17 cellular contexts compared by ENCODE assay signal in genomic region chr5:170355601-170356098, GRCh38. TPM values are rescaled to one million over a fixed set of nuclear protein-coding genes. Genes with fewer than 3 reads are reported as not detected.
A peak's percentile ranks its signal among the peaks of the same experiment; 100 is the strongest.
DNase-seq lines count a peak whose midpoint lies in the region; FAIRE-seq and TF ChIP-seq lines count a peak whose summit lies in the region.
"Had no signal": no experiment of that assay in that cellular context is flagged by ENCODE, and none has a peak within 500 bp of the region (broad histone marks: within the 10 kb centered on the region; RNA-seq: fewer than 3 reads in every experiment).

No MANE protein-coding gene starts in this region.

- peak overlapping the region in 5 of 11 experiments; percentile 27 to 73 (median 64); a peak in 7 of 22 replicates for H3K27ac ChIP-seq in BLaER1 treated with 17β-estradiol and CSF1 and Interleukin-3, amounts not matched to agents 10 nM and 100 nM
- no peak overlapping the region for H3K27ac ChIP-seq in neural progenitor cell
- H3K27ac ChIP-seq in suprapubic skin: no peak overlapping the region
- H3K27ac ChIP-seq: esophagus muscularis mucosa had no signal

- H3K4me1 Mint-ChIP-seq in glutamatergic neuron (ENCODE audit: low read depth, unreplicated experiment): peaks cover 32% of the 10 kb centered on the region
- H3K4me1 Mint-ChIP-seq in neural progenitor cell: peaks cover 30% of the 10 kb centered on the region

- H3K4me3 ChIP-seq in BLaER1 treated with 17β-estradiol and CSF1 and Interleukin-3, amounts not matched to agents 10 nM and 100 nM: no peak overlapping the region
- H3K4me3 ChIP-seq in neural progenitor cell (no peak overlapping the region), suprapubic skin (no peak overlapping the region)
- H3K4me3 ChIP-seq: esophagus muscularis mucosa, MG63 had no signal

- H3K36me3 ChIP-seq in BLaER1 treated with 17β-estradiol and CSF1 and Interleukin-3, amounts not matched to agents 10 nM and 100 nM: no peaks in the 10 kb centered on the region
- no peaks in the 10 kb centered on the region for H3K36me3 ChIP-seq in neural progenitor cell
- no peaks in the 10 kb centered on the region for H3K36me3 ChIP-seq in suprapubic skin
- H3K36me3 ChIP-seq: esophagus muscularis mucosa, MG63 had no signal

- 0 out of 22 replicates have a peak, but pooled peaks cover 0 to 4% (median 0%) of the 10 kb centered on the region in 11 experiments for H3K9me3 ChIP-seq in BLaER1 treated with 17β-estradiol and CSF1 and Interleukin-3, amounts not matched to agents 10 nM and 100 nM (replicated peaks in 1 of 11)
- no peaks in the 10 kb centered on the region for H3K9me3 ChIP-seq in neural progenitor cell (ENCODE audit: low read depth)
- no peaks in the 10 kb centered on the region for H3K9me3 ChIP-seq in suprapubic skin
- H3K9me3 ChIP-seq: esophagus muscularis mucosa had no signal

- H3K79me2 ChIP-seq in neural progenitor cell (ENCODE audit: low read depth): no peaks in the 10 kb centered on the region

- peak; percentile 1 for DNase-seq in NCI-H2196 treated with DMSO at 0.1 percent for 48 hours (lab: John Stamatoyannopoulos, UW; ENCODE audit: unreplicated experiment)
- DNase-seq in glutamatergic neuron: peak; percentile 42
- DNase-seq in neural progenitor cell (ENCODE audit: low spot score): no peak
- no peak for DNase-seq in suprapubic skin (ENCODE audit: low spot score in 2 of 2)
- DNase-seq in T-helper 9 cell: no peak
- DNase-seq in activated CD4-positive, CD25-positive, alpha-beta regulatory T cell (lab: John Stamatoyannopoulos, UW): no peak
- DNase-seq in D721Med (ENCODE audit: insufficient read length, low spot score): no peak
- DNase-seq: activated CD8-positive, alpha-beta memory T cell treated with anti-CD3 and anti-CD28 coated beads for 24 hours; activated naive CD8-positive, alpha-beta T cell treated with anti-CD3 and anti-CD28 coated beads, Interleukin-2, amount 10 ng/mL, durations not matched to agents 7 days and 5 days; MG63; NCI-H2081; stimulated activated CD4-positive, alpha-beta T cell treated with anti-CD3 and anti-CD28 coated beads, Interleukin-1b, Interleukin-23, amount 100 ng/mL, for 48 hours; substantia nigra; T-helper 17 cell had no signal

- FAIRE-seq in D721Med (lab: Jason Lieb, UNC): no peak
- FAIRE-seq: GM12892 had no signal

- peak overlapping the region; percentile 82 to 98 (median 95) for H3K4me2 ChIP-seq in BLaER1 treated with 17β-estradiol and CSF1 and Interleukin-3, amounts not matched to agents 10 nM and 100 nM
- H3K4me2 ChIP-seq in neural progenitor cell: no peak overlapping the region

- H3K27me3 Mint-ChIP-seq in glutamatergic neuron (ENCODE audit: unreplicated experiment) (peaks cover 6% of the 10 kb centered on the region), neural progenitor cell (ENCODE audit: insufficient read depth, low read depth) (no peaks in the 10 kb centered on the region)

- H3K36me3 Mint-ChIP-seq in glutamatergic neuron (ENCODE audit: unreplicated experiment) (no peaks in the 10 kb centered on the region), neural progenitor cell (no peaks in the 10 kb centered on the region)
- H3K36me3 Mint-ChIP-seq: activated naive CD8-positive, alpha-beta T cell treated with anti-CD3 and anti-CD28 coated beads, Interleukin-2, amount 10 ng/mL, durations not matched to agents 7 days and 5 days had no signal

- H3K4me3 Mint-ChIP-seq in glutamatergic neuron (ENCODE audit: unreplicated experiment): no peak overlapping the region
- no peak overlapping the region for H3K4me3 Mint-ChIP-seq in neural progenitor cell
- H3K4me3 Mint-ChIP-seq: activated naive CD8-positive, alpha-beta T cell treated with anti-CD3 and anti-CD28 coated beads, Interleukin-2, amount 10 ng/mL, durations not matched to agents 7 days and 5 days; T-helper 17 cell had no signal

- peaks cover 2% of the 10 kb centered on the region for H3K9me3 Mint-ChIP-seq in glutamatergic neuron (ENCODE audit: unreplicated experiment)
- H3K9me3 Mint-ChIP-seq in neural progenitor cell: peaks cover 2% of the 10 kb centered on the region
- H3K9me3 Mint-ChIP-seq: activated naive CD8-positive, alpha-beta T cell treated with anti-CD3 and anti-CD28 coated beads, Interleukin-2, amount 10 ng/mL, durations not matched to agents 7 days and 5 days had no signal

- 62% methylated on average over 8 of the region's 8 CpGs for WGBS in suprapubic skin

- H2AFZ ChIP-seq in neural progenitor cell (replicated peaks): no peak overlapping the region

- TF ChIP-seq POLR2A in suprapubic skin (IDR thresholded peaks at IDR 0.05): no peak

- no peaks in the 10 kb centered on the region for H4K20me1 ChIP-seq in BLaER1 treated with 17β-estradiol and CSF1 and Interleukin-3, amounts not matched to agents 10 nM and 100 nM
- no peaks in the 10 kb centered on the region for H4K20me1 ChIP-seq in neural progenitor cell (ENCODE audit: low read depth)

- TF ChIP-seq CTCF in glutamatergic neuron (IDR thresholded peaks at IDR 0.05; ENCODE audit: partially characterized antibody, unreplicated experiment) (no peak), neural progenitor cell (IDR thresholded peaks at IDR 0.05) (no peak), suprapubic skin (IDR thresholded peaks at IDR 0.05) (no peak), D721Med (IDR thresholded peaks at IDR 0.05; ENCODE audit: insufficient read depth, missing control alignments) (no peak)

- H3K9ac ChIP-seq in BLaER1 treated with 17β-estradiol and CSF1 and Interleukin-3, amounts not matched to agents 10 nM and 100 nM: peak overlapping the region in 6 of 11 experiments; percentile 5 to 75 (median 40); a peak in 5 of 22 replicates
- no peak overlapping the region for H3K9ac ChIP-seq in neural progenitor cell

- H3K27ac Mint-ChIP-seq in glutamatergic neuron (ENCODE audit: unreplicated experiment) (no peak overlapping the region), neural progenitor cell (peak overlapping the region; percentile 65)
- H3K27ac Mint-ChIP-seq: activated naive CD8-positive, alpha-beta T cell treated with anti-CD3 and anti-CD28 coated beads, Interleukin-2, amount 10 ng/mL, durations not matched to agents 7 days and 5 days; T-helper 17 cell had no signal

- no peak for TF ChIP-seq EP300 in suprapubic skin (IDR thresholded peaks at IDR 0.05)

- H3K4me1 ChIP-seq in BLaER1 treated with 17β-estradiol and CSF1 and Interleukin-3, amounts not matched to agents 10 nM and 100 nM: peaks cover 82 to 96% (median 91%) of the 10 kb centered on the region in 10 experiments
- H3K4me1 ChIP-seq in neural progenitor cell: peaks cover 6% of the 10 kb centered on the region
- peaks cover 47% of the 10 kb centered on the region for H3K4me1 ChIP-seq in suprapubic skin

- H3K27me3 ChIP-seq in BLaER1 treated with 17β-estradiol and CSF1 and Interleukin-3, amounts not matched to agents 10 nM and 100 nM: no peaks in the 10 kb centered on the region
- H3K27me3 ChIP-seq in neural progenitor cell (peaks cover 58% of the 10 kb centered on the region), suprapubic skin (peaks cover 21% of the 10 kb centered on the region)
- H3K27me3 ChIP-seq: esophagus muscularis mucosa had no signal

- peaks cover 5% of the 10 kb centered on the region for H3F3A ChIP-seq in neural progenitor cell (ENCODE audit: low read depth)

RNA-seq across cellular contexts. Expression of gene KCNMB1, which starts 33.5 kb away (rescaled TPM):
- total RNA-seq in glutamatergic neuron (ENCODE audit: unreplicated experiment) (0.29 TPM), neural progenitor cell (ENCODE audit: low replicate concordance) (not detected in 2 replicates), suprapubic skin (1 to 10 TPM; 1.3 to 3.7 (median 1.9) TPM)
- total RNA-seq: activated naive CD8-positive, alpha-beta T cell treated with anti-CD3 and anti-CD28 coated beads, Interleukin-2, amount 10 ng/mL, durations not matched to agents 7 days and 5 days had no signal

RNA-seq across cellular contexts. Expression of gene LCP2, which starts 58.1 kb away (rescaled TPM):
- total RNA-seq in glutamatergic neuron (ENCODE audit: unreplicated experiment): not detected
- total RNA-seq in neural progenitor cell (ENCODE audit: low replicate concordance): not detected in 2 replicates
- 1 to 10 TPM in 3 of 4 donors, not detected in 1; 1.5 to 8.9 (median 7.7) TPM for total RNA-seq in suprapubic skin

Comparison
In these comparisons a context has a peak if more than half of its experiments do, and no peak if none do; other contexts are left out.
1. DNase-seq: peak in NCI-H2196 treated with DMSO at 0.1 percent for 48 hours (single experiment) and glutamatergic neuron (single experiment); none in neural progenitor cell (single experiment), suprapubic skin (0 of 2), T-helper 9 cell (single experiment), activated CD4-positive, CD25-positive, alpha-beta regulatory T cell (0 of 4) and D721Med (single experiment).